In the genomic region with DNA sequence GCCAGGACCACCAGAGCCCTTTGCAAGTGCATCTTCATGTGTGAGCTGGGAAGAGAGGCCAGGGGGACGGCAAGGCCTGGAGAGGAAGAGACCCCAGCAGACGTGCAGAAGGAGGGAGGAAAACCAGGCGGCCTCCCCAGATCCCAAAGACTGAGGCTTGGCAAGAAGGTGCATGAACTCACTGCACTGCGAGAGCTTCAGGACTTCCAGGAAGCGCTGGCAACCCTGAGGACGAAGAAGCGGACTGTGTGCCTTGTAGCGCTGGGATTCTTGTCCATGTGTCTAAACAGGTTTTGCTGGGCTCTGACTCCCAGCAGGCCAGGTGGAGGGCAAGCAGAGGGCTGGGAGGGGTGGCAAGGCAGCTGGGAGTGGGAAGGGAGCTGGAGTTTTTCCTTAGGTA, we compare ENCODE assay signal across 8 cellular contexts. TPM values are rescaled to one million over a fixed set of nuclear protein-coding genes. Genes with fewer than 3 reads are reported as not detected.
DNase-seq lines count a peak whose midpoint lies in the region; ATAC-seq and TF ChIP-seq lines count a peak whose summit lies in the region.

No MANE protein-coding gene starts in this region.

- WGBS in esophagus muscularis mucosa = 23% methylated on average over 8 of the region's 8 CpGs

- no peaks in the 10 kb centered on the region for H4K20me1 ChIP-seq in OCI-LY7 (ENCODE audit: insufficient read depth, low read length)

- H3K4me3 ChIP-seq in OCI-LY7 (ENCODE audit: low read depth, low read length, poor library complexity, severe bottlenecking) (no peak overlapping the region), esophagus muscularis mucosa (peak overlapping the region; percentile 75 to 92 (median 80))

- no peak for TF ChIP-seq EP300 in esophagus muscularis mucosa (IDR thresholded peaks at IDR 0.05)

- peak overlapping the region; percentile 98; the same call in 1 of the 2 replicates for H3K4me2 ChIP-seq in OCI-LY7 (ENCODE audit: low read length)

- H3K27me3 Mint-ChIP-seq in progenitor cell of endocrine pancreas = peaks cover 9% of the 10 kb centered on the region

- H3K4me1 ChIP-seq in OCI-LY7 (ENCODE audit: insufficient read depth, low read length, poor library complexity, severe bottlenecking) (peaks cover 51% of the 10 kb centered on the region), esophagus muscularis mucosa (peaks cover 38 to 69% (median 68%) of the 10 kb centered on the region in 4 donors)

- H3K36me3 ChIP-seq in OCI-LY7 (ENCODE audit: insufficient read depth, low read length) = no peaks in the 10 kb centered on the region
- H3K36me3 ChIP-seq in esophagus muscularis mucosa = no peaks in the 10 kb centered on the region

- H3K79me2 ChIP-seq in OCI-LY7 (ENCODE audit: insufficient read depth, low read depth, low read length) = no peaks in the 10 kb centered on the region

- no peaks in the 10 kb centered on the region for H3K9me2 ChIP-seq in OCI-LY7 (ENCODE audit: insufficient read depth, low read length)

- no peaks in the 10 kb centered on the region for H3K9me3 Mint-ChIP-seq in progenitor cell of endocrine pancreas (ENCODE audit: low read depth)

- DNase-seq in COLO668 (lab: John Stamatoyannopoulos, UW; ENCODE audit: unreplicated experiment) (peak; percentile 61), OCI-LY7 (ENCODE audit: low spot score) (no peak), esophagus muscularis mucosa (ENCODE audit: extremely low spot score) (no peak), progenitor cell of endocrine pancreas (ENCODE audit: low spot score, unreplicated experiment) (no peak), NCI-H1048 (lab: John Stamatoyannopoulos, UW) (no peak), DMS153 (lab: John Stamatoyannopoulos, UW) (no peak)

- no peak overlapping the region for H3K27ac ChIP-seq in OCI-LY7 (ENCODE audit: low read depth, low read length, poor library complexity, severe bottlenecking)
- H3K27ac ChIP-seq in esophagus muscularis mucosa (replicated peaks in 1 of 4) = peak overlapping the region; percentile 96 to 99 (median 98)

- TF ChIP-seq POLR2A in esophagus muscularis mucosa (IDR thresholded peaks at IDR 0.05; ENCODE audit: low read depth) = no peak

- no peaks in the 10 kb centered on the region for H3K9me3 ChIP-seq in OCI-LY7 (ENCODE audit: low read length)
- no peaks in the 10 kb centered on the region for H3K9me3 ChIP-seq in esophagus muscularis mucosa

- TF ChIP-seq CTCF in OCI-LY7 (conservative IDR thresholded peaks at IDR 0.05; ENCODE audit: low read length) = no peak
- no peak for TF ChIP-seq CTCF in esophagus muscularis mucosa (IDR thresholded peaks at IDR 0.05)
- no peak for TF ChIP-seq CTCF in progenitor cell of endocrine pancreas (IDR thresholded peaks at IDR 0.05; ENCODE audit: unreplicated experiment)

- intact Hi-C loops in OCI-LY7 (cut with micrococcal nuclease; ENCODE audit: unreplicated experiment) (no loop called here), esophagus muscularis mucosa (cut with DNase I) (no loop called here)

- H3K27ac Mint-ChIP-seq in progenitor cell of endocrine pancreas = peak overlapping the region; percentile 92

- CTCF ChIA-PET in OCI-LY7 (lab: Charles Lee; ENCODE audit: unreplicated experiment) = interaction anchor here (1.2 kb wide), 1 partner anchor 74 kb away, joined by 3 read pairs; no protein-coding TSS in a partner anchor

- H3K4me1 Mint-ChIP-seq in progenitor cell of endocrine pancreas (ENCODE audit: low read depth) = peaks cover 41% of the 10 kb centered on the region

- H3K36me3 Mint-ChIP-seq in progenitor cell of endocrine pancreas (ENCODE audit: insufficient read depth) = no peaks in the 10 kb centered on the region

- POLR2A ChIA-PET in OCI-LY7 (lab: Charles Lee) = no interaction called here

- no peaks in the 10 kb centered on the region for H3K27me3 ChIP-seq in esophagus muscularis mucosa

- no TSS peak for BruUV-seq in OCI-LY7 (replicated peaks; lab: Mats Ljungman, UMichigan)

- H2AFZ ChIP-seq in OCI-LY7 (ENCODE audit: low read length) = no peak overlapping the region

- no peak for ATAC-seq in HG03175 (IDR thresholded peaks at IDR 0.05; ENCODE audit: unreplicated experiment)
- no peak for ATAC-seq in HG02623 (IDR thresholded peaks at IDR 0.05; ENCODE audit: unreplicated experiment)

- peak overlapping the region; percentile 85 for H3K4me3 Mint-ChIP-seq in progenitor cell of endocrine pancreas (ENCODE audit: low read depth)

RNA-seq across cellular contexts. Expression of a gene that starts 0.9 kb away (rescaled TPM):
- 0.75 and 1.1 TPM in 2 replicates for total RNA-seq in OCI-LY7 (2014; rRNA removed; shearing (Covaris generic))
- 5.5 and 5.6 TPM in 2 replicates for total RNA-seq in OCI-LY7 (2022)
- 10 to 100 TPM; 12.0 to 47.1 (median 23.2) TPM for total RNA-seq in esophagus muscularis mucosa
- total RNA-seq in progenitor cell of endocrine pancreas = 10.3 and 11.7 TPM in 2 replicates

RNA-seq across cellular contexts. Expression of a gene that starts 4.7 kb away (rescaled TPM):
- 9.3 and 11.0 TPM in 2 replicates for total RNA-seq in OCI-LY7 (2014; rRNA removed; shearing (Covaris generic))
- 8.7 and 13.6 TPM in 2 replicates for total RNA-seq in OCI-LY7 (2022)
- total RNA-seq in esophagus muscularis mucosa = 10 to 100 TPM; 36.7 to 51.0 (median 42.3) TPM
- 45.1 and 52.1 TPM in 2 replicates for total RNA-seq in progenitor cell of endocrine pancreas
